ENCODE assay signal across 12 cellular contexts in the genomic region with DNA sequence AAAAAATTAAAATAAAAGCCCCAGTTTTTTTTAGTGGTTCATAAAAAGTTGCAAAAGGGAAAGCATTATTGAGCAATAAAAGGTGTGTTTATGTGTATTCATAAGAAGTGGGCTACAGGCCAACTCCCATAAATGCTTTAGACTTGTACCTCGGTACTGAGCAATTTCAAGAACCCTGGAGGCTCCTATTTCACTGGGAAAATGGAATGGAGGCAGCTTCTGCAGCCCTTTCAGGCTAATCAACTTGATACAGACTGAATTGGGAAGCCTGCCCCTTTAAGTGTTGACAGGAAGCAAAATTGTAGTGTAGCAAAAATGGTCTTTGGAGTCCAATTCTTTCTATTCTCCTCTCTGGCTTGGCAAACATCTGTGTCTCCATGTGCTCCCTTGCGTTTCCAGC.
DNase-seq lines count a peak whose midpoint lies in the region; ATAC-seq, FAIRE-seq and TF ChIP-seq lines count a peak whose summit lies in the region.
"Had no signal": no experiment of that assay in that cellular context is flagged by ENCODE, and none has a peak within 500 bp of the region (broad histone marks: within the 10 kb centered on the region; RNA-seq: fewer than 3 reads in every experiment).

No MANE protein-coding gene starts in this region.

- H3K4me1 ChIP-seq in left lung = peaks cover 3 to 4% of the 10 kb centered on the region in 2 donors

- no peaks in the 10 kb centered on the region for H3K27me3 ChIP-seq in left lung
- H3K27me3 ChIP-seq: sigmoid colon had no signal

- TF ChIP-seq POLR2A in GM12892 (IDR thresholded peaks at IDR 0.05; ENCODE audit: low read depth, low read length) = no peak

- H3K4me3 ChIP-seq in SK-N-MC (no peak overlapping the region), left lung (no peak overlapping the region)
- H3K4me3 ChIP-seq: sigmoid colon had no signal

- no peak overlapping the region for H3K9ac ChIP-seq in SK-N-MC (ENCODE audit: insufficient read length)

- FAIRE-seq in GM12892 (lab: Jason Lieb, UNC) = no peak

- ATAC-seq in left lung (peak; percentile 83), GM21786 (IDR thresholded peaks at IDR 0.05; ENCODE audit: unreplicated experiment) (no peak), HG03280 (IDR thresholded peaks at IDR 0.05; ENCODE audit: unreplicated experiment) (no peak), HG03108 (IDR thresholded peaks at IDR 0.05; ENCODE audit: unreplicated experiment) (no peak)
- ATAC-seq: T-cell had no signal

- DNase-seq in DMS79 treated with DMSO at 0.1 percent for 48 hours (lab: John Stamatoyannopoulos, UW) (peak; percentile 90), NCI-H1105 (lab: John Stamatoyannopoulos, UW) (peak; percentile 95), SK-N-MC (ENCODE audit: low read depth, low spot score) (peak; percentile 51), left lung (no peak), GM12892 (ENCODE audit: insufficient read length) (no peak)
- DNase-seq: activated CD4-positive, alpha-beta T cell treated with anti-CD3 and anti-CD28 coated beads, Interleukin-2, amount 50 U/mL, for 4 hours; CD4-positive, alpha-beta memory T cell; sigmoid colon; T-cell had no signal

- H3K27ac ChIP-seq in SK-N-MC (no peak overlapping the region), left lung (peak overlapping the region in 1 of 2 donors; percentile 13)
- H3K27ac ChIP-seq: sigmoid colon had no signal

- intact Hi-C loops in left lung (cut with DNase I) = no loop called here

- H3K9me3 ChIP-seq in SK-N-MC (ENCODE audit: low read depth, low read length) (no peaks in the 10 kb centered on the region), left lung (no peaks in the 10 kb centered on the region)
- H3K9me3 ChIP-seq: sigmoid colon had no signal

- TF ChIP-seq CTCF in left lung (IDR thresholded peaks at IDR 0.05) = no peak

- no peaks in the 10 kb centered on the region for H3K36me3 ChIP-seq in SK-N-MC (ENCODE audit: insufficient read depth, low read length)
- H3K36me3 ChIP-seq in left lung = no peaks in the 10 kb centered on the region
- H3K36me3 ChIP-seq: sigmoid colon had no signal

Comparison
In these comparisons a context has a peak if more than half of its experiments do, and no peak if none do; other contexts are left out.
1. DNase-seq: peak in DMS79 treated with DMSO at 0.1 percent for 48 hours (single experiment), NCI-H1105 (single experiment) and SK-N-MC (single experiment); none in left lung (0 of 2) and GM12892 (single experiment).